ENCODE assay signal across 15 cellular contexts in genomic region chr7:157027568-157028527, GRCh38. TPM values are rescaled to one million over a fixed set of nuclear protein-coding genes. Genes with fewer than 3 reads are reported as not detected.
A peak's percentile ranks its signal among the peaks of the same experiment; 100 is the strongest.
DNase-seq lines count a peak whose midpoint lies in the region; ATAC-seq and TF ChIP-seq lines count a peak whose summit lies in the region.
"Had no signal": no experiment of that assay in that cellular context is flagged by ENCODE, and none has a peak within 500 bp of the region (broad histone marks: within the 10 kb centered on the region; RNA-seq: fewer than 3 reads in every experiment).

No MANE protein-coding gene starts in this region.

- no peaks in the 10 kb centered on the region for H3K9me3 Mint-ChIP-seq in activated CD8-positive, alpha-beta memory T cell treated with anti-CD3 and anti-CD28 coated beads, Interleukin-2, amount 10 ng/mL, durations not matched to agents 7 days and 5 days (ENCODE audit: low read depth)
- H3K9me3 Mint-ChIP-seq in type B pancreatic cell (no peaks in the 10 kb centered on the region), nephron progenitor cell (no peaks in the 10 kb centered on the region)
- H3K9me3 Mint-ChIP-seq: stimulated activated naive CD8-positive, alpha-beta T cell treated with anti-CD3 and anti-CD28 coated beads, Interleukin-15, Interleukin-2, amounts not matched to agents 100 ng/mL and 50 ng/mL, for 24 hours had no signal

- H3K4me1 Mint-ChIP-seq in activated CD8-positive, alpha-beta memory T cell treated with anti-CD3 and anti-CD28 coated beads, Interleukin-2, amount 10 ng/mL, durations not matched to agents 7 days and 5 days, result no peaks in the 10 kb centered on the region
- H3K4me1 Mint-ChIP-seq in type B pancreatic cell (ENCODE audit: unreplicated experiment), result peaks cover 1% of the 10 kb centered on the region
- no peaks in the 10 kb centered on the region for H3K4me1 Mint-ChIP-seq in nephron progenitor cell

- H3K27ac Mint-ChIP-seq in activated CD8-positive, alpha-beta memory T cell treated with anti-CD3 and anti-CD28 coated beads, Interleukin-2, amount 10 ng/mL, durations not matched to agents 7 days and 5 days, result no peak overlapping the region
- H3K27ac Mint-ChIP-seq in type B pancreatic cell (peak overlapping the region; percentile 10), nephron progenitor cell (no peak overlapping the region)
- H3K27ac Mint-ChIP-seq: CD8-positive, alpha-beta memory T cell; stimulated activated naive CD8-positive, alpha-beta T cell treated with anti-CD3 and anti-CD28 coated beads, Interleukin-15, Interleukin-2, amounts not matched to agents 100 ng/mL and 50 ng/mL, for 24 hours; T-cell had no signal

- ATAC-seq in activated CD8-positive, alpha-beta memory T cell treated with anti-CD3 and anti-CD28 coated beads, Interleukin-2, amount 10 ng/mL, durations not matched to agents 7 days and 5 days, result no peak
- no peak for ATAC-seq in HG02870 (IDR thresholded peaks at IDR 0.05; ENCODE audit: unreplicated experiment)
- ATAC-seq: T-cell had no signal

- peaks cover 70% of the 10 kb centered on the region for H3K27me3 Mint-ChIP-seq in activated CD8-positive, alpha-beta memory T cell treated with anti-CD3 and anti-CD28 coated beads, Interleukin-2, amount 10 ng/mL, durations not matched to agents 7 days and 5 days
- H3K27me3 Mint-ChIP-seq in type B pancreatic cell (peaks cover 86% of the 10 kb centered on the region), nephron progenitor cell (ENCODE audit: low read depth, poor library complexity) (peaks cover 92% of the 10 kb centered on the region)

- peak; percentile 15 for DNase-seq in activated CD8-positive, alpha-beta memory T cell treated with anti-CD3 and anti-CD28 coated beads for 24 hours
- DNase-seq in activated CD8-positive, alpha-beta memory T cell treated with anti-CD3 and anti-CD28 coated beads, Interleukin-2, amount 10 ng/mL, durations not matched to agents 7 days and 5 days, result no peak
- DNase-seq in NCI-H69 (lab: John Stamatoyannopoulos, UW) (peak; percentile 81), epidermal melanocyte (ENCODE audit: insufficient read length, low spot score) (peak; percentile 13), type B pancreatic cell (ENCODE audit: extremely low spot score, unreplicated experiment) (no peak), nephron progenitor cell (no peak), NCI-H2171 treated with DMSO at 0.1 percent for 48 hours (lab: John Stamatoyannopoulos, UW) (no peak)
- DNase-seq: activated naive CD4-positive, alpha-beta T cell treated with Interleukin-2 at 50 U/mL for 16 hours; CD8-positive, alpha-beta memory T cell; hippocampal formation; NCI-H1092 treated with DMSO at 0.1 percent for 48 hours; T-cell had no signal

- TF ChIP-seq CTCF in type B pancreatic cell (conservative IDR thresholded peaks at IDR 0.05), result no peak
- TF ChIP-seq CTCF in nephron progenitor cell (IDR thresholded peaks at IDR 0.05), result no peak

- no peaks in the 10 kb centered on the region for H3K36me3 Mint-ChIP-seq in activated CD8-positive, alpha-beta memory T cell treated with anti-CD3 and anti-CD28 coated beads, Interleukin-2, amount 10 ng/mL, durations not matched to agents 7 days and 5 days
- H3K36me3 Mint-ChIP-seq in type B pancreatic cell (no peaks in the 10 kb centered on the region), nephron progenitor cell (ENCODE audit: low read depth) (no peaks in the 10 kb centered on the region)
- H3K36me3 Mint-ChIP-seq: CD8-positive, alpha-beta memory T cell; T-cell had no signal

- H3K4me3 Mint-ChIP-seq in activated CD8-positive, alpha-beta memory T cell treated with anti-CD3 and anti-CD28 coated beads, Interleukin-2, amount 10 ng/mL, durations not matched to agents 7 days and 5 days, result no peak overlapping the region
- H3K4me3 Mint-ChIP-seq in type B pancreatic cell (no peak overlapping the region), nephron progenitor cell (no peak overlapping the region)
- H3K4me3 Mint-ChIP-seq: CD8-positive, alpha-beta memory T cell; stimulated activated naive CD8-positive, alpha-beta T cell treated with anti-CD3 and anti-CD28 coated beads, Interleukin-15, Interleukin-2, amounts not matched to agents 100 ng/mL and 50 ng/mL, for 24 hours; T-cell had no signal

- CTCF ChIA-PET in activated CD8-positive, alpha-beta memory T cell treated with anti-CD3 and anti-CD28 coated beads, Interleukin-2, amount 10 ng/mL, durations not matched to agents 7 days and 5 days (lab: Charles Lee), result interaction anchor here (0.7 kb wide), 1 partner anchor 60 kb away, joined by 5 read pairs; no protein-coding TSS in a partner anchor

RNA-seq across cellular contexts. Expression of gene MNX1, which starts 17.4 kb away (rescaled TPM):
- not detected for total RNA-seq in activated CD8-positive, alpha-beta memory T cell treated with anti-CD3 and anti-CD28 coated beads, Interleukin-2, amount 10 ng/mL, durations not matched to agents 7 days and 5 days
- 14.9 and 27.0 TPM in 2 replicates for total RNA-seq in type B pancreatic cell (ENCODE audit: low replicate concordance)
- total RNA-seq: CD8-positive, alpha-beta memory T cell; urinary bladder had no signal

Comparison
In these comparisons a context has a peak if more than half of its experiments do, and no peak if none do; other contexts are left out.
1. DNase-seq: peak in activated CD8-positive, alpha-beta memory T cell treated with anti-CD3 and anti-CD28 coated beads for 24 hours (single experiment), NCI-H69 (single experiment) and epidermal melanocyte (single experiment); none in activated CD8-positive, alpha-beta memory T cell treated with anti-CD3 and anti-CD28 coated beads, Interleukin-2, amount 10 ng/mL, durations not matched to agents 7 days and 5 days (single experiment), type B pancreatic cell (single experiment), nephron progenitor cell (single experiment) and NCI-H2171 treated with DMSO at 0.1 percent for 48 hours (single experiment).
2. RNA of gene MNX1, which starts 17.4 kb away (total RNA-seq): 14.9 to 27.0 TPM in type B pancreatic cell; not detected in activated CD8-positive, alpha-beta memory T cell treated with anti-CD3 and anti-CD28 coated beads, Interleukin-2, amount 10 ng/mL, durations not matched to agents 7 days and 5 days; every median in the first group is over 10 times any median in the second.